In genomic region chr5:172782169-172783039, GRCh38 we compare ENCODE assay signal across 16 cellular contexts. TPM values are rescaled to one million over a fixed set of nuclear protein-coding genes. Genes with fewer than 3 reads are reported as not detected.
DNase-seq lines count a peak whose midpoint lies in the region; ATAC-seq and TF ChIP-seq lines count a peak whose summit lies in the region.
"Had no signal": no experiment of that assay in that cellular context is flagged by ENCODE, and none has a peak within 500 bp of the region (broad histone marks: within the 10 kb centered on the region; RNA-seq: fewer than 3 reads in every experiment).

No MANE protein-coding gene starts in this region.

- H3K36me3 ChIP-seq in SJSA1, result no peaks in the 10 kb centered on the region
- H3K36me3 ChIP-seq: ovary had no signal

- no peaks in the 10 kb centered on the region for H3K9me3 ChIP-seq in SJSA1 (replicated peaks)
- H3K9me3 ChIP-seq: ovary had no signal

- CTCF ChIA-PET in HEK293T (lab: Yijun Ruan, JAX), result interaction anchor here (0.6 kb wide), 1 partner anchor 115 kb away, joined by 3 read pairs; no protein-coding TSS in a partner anchor

- DNase-seq in AG10803 (ENCODE audit: low read depth) (peak; percentile 47), ELR (ENCODE audit: low read depth) (peak; percentile 74), SJSA1 (ENCODE audit: low read depth in 1 of 2, low spot score in 2 of 2) (peak in 1 of 2 experiments; percentile 53), foreskin fibroblast (peak; percentile 37 to 65), HEK293T (ENCODE audit: extremely low spot score) (no peak), UCSD-AML1 (lab: John Stamatoyannopoulos, UW; ENCODE audit: unreplicated experiment) (no peak)
- DNase-seq: CD4-positive, CD25-positive, alpha-beta regulatory T cell; dorsolateral prefrontal cortex; hypothalamus; mesendoderm; NCI-H1105 treated with DMSO at 0.1 percent for 48 hours; stimulated activated CD4-positive, alpha-beta T cell treated with anti-CD3 and anti-CD28 coated beads, Interleukin-4, amount 100 ng/mL, for 1 hour; T-helper 17 cell had no signal

- H3K27me3 ChIP-seq in SJSA1 (replicated peaks), result no peaks in the 10 kb centered on the region
- H3K27me3 ChIP-seq: dorsolateral prefrontal cortex, ovary had no signal

- peak overlapping the region; percentile 1; the same call in 1 of the 2 replicates for H3K27ac ChIP-seq in SJSA1
- H3K27ac ChIP-seq: dorsolateral prefrontal cortex, ovary had no signal

- POLR2A ChIA-PET in HEK293T (lab: Yijun Ruan, JAX), result interaction anchor here (1.6 kb wide), 1 partner anchor 11 kb away, joined by 3 read pairs; no protein-coding TSS in a partner anchor

- H3K4me1 ChIP-seq in SJSA1 (replicated peaks), result peaks cover 65% of the 10 kb centered on the region

- TF ChIP-seq CTCF in AG10803 (conservative IDR thresholded peaks at IDR 0.05; ENCODE audit: low read length) (no peak), foreskin fibroblast (IDR thresholded peaks at IDR 0.05; ENCODE audit: low read depth, low read length) (no peak)

- H3K4me3 ChIP-seq in AG10803 (ENCODE audit: low read length) (no peak overlapping the region), SJSA1 (no peak overlapping the region), foreskin fibroblast (ENCODE audit: low read depth in 1 of 2, low read length in 2 of 2) (no peak overlapping the region)
- H3K4me3 ChIP-seq: dorsolateral prefrontal cortex, ovary had no signal

- ATAC-seq in HG02610 (IDR thresholded peaks at IDR 0.05; ENCODE audit: unreplicated experiment) (no peak), HG02588 (IDR thresholded peaks at IDR 0.05; ENCODE audit: unreplicated experiment) (no peak)
- ATAC-seq: T-helper 17 cell had no signal

TF ChIP-seq in HEK293T, 16 proteins besides CTCF, POLR2A, EP300 and RAD21:
- TF ChIP-seq HDGF (IDR thresholded peaks at IDR 0.05; ENCODE audit: borderline replicate concordance) (no peak), L3MBTL2 (conservative IDR thresholded peaks at IDR 0.05) (no peak), FOXK2 (IDR thresholded peaks at IDR 0.05) (no peak), FOXM1 (IDR thresholded peaks at IDR 0.05; ENCODE audit: borderline replicate concordance) (no peak), ARNT (IDR thresholded peaks at IDR 0.05) (no peak), ZNF384 (IDR thresholded peaks at IDR 0.05) (no peak), SP1 (IDR thresholded peaks at IDR 0.05) (no peak), TARDBP (IDR thresholded peaks at IDR 0.05) (no peak), CTBP1 (IDR thresholded peaks at IDR 0.05; ENCODE audit: borderline replicate concordance) (no peak), BHLHE40 (IDR thresholded peaks at IDR 0.05; ENCODE audit: borderline replicate concordance) (no peak), NFRKB (IDR thresholded peaks at IDR 0.05) (no peak), LEF1 (IDR thresholded peaks at IDR 0.05; ENCODE audit: borderline replicate concordance) (no peak), FOXA1 (IDR thresholded peaks at IDR 0.05) (no peak), ELF4 (IDR thresholded peaks at IDR 0.05) (no peak), SUZ12 (IDR thresholded peaks at IDR 0.05) (no peak)
- TF ChIP-seq, protein P1, sequence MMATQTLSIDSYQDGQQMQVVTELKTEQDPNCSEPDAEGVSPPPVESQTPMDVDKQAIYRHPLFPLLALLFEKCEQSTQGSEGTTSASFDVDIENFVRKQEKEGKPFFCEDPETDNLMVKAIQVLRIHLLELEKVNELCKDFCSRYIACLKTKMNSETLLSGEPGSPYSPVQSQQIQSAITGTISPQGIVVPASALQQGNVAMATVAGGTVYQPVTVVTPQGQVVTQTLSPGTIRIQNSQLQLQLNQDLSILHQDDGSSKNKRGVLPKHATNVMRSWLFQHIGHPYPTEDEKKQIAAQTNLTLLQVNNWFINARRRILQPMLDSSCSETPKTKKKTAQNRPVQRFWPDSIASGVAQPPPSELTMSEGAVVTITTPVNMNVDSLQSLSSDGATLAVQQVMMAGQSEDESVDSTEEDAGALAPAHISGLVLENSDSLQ (IDR thresholded peaks at IDR 0.05), result no peak

RNA-seq across cellular contexts. Expression of gene DUSP1, which starts 11.4 kb away (rescaled TPM):
- 322 and 475 TPM in 2 replicates for total RNA-seq in SJSA1 (2014; rRNA removed; shearing (Covaris generic))

RNA-seq across cellular contexts. Expression of gene ERGIC1, which starts 51.6 kb away (rescaled TPM):
- total RNA-seq in SJSA1 (2014; rRNA removed; shearing (Covaris generic)), result 115 and 202 TPM in 2 replicates

Comparison
In these comparisons a context has a peak if more than half of its experiments do, and no peak if none do; other contexts are left out.
1. DNase-seq: peak in AG10803 (single experiment), ELR (single experiment) and foreskin fibroblast (2 of 2); none in HEK293T (single experiment) and UCSD-AML1 (single experiment).